Comparison of ENCODE assay signal across 20 cellular contexts in genomic region chr4:184363258-184363657, GRCh38.
DNase-seq lines count a peak whose midpoint lies in the region; ATAC-seq and TF ChIP-seq lines count a peak whose summit lies in the region.
"Had no signal": no experiment of that assay in that cellular context is flagged by ENCODE, and none has a peak within 500 bp of the region (broad histone marks: within the 10 kb centered on the region; RNA-seq: fewer than 3 reads in every experiment).

No MANE protein-coding gene starts in this region.

- 85 to 95% methylated on average over 4 to 6 of the region's 6 CpGs for WGBS in endodermal cell (ENCODE audit: insufficient coverage in 1 of 2, insufficient read length in 1 of 2), 2 experiments

- TF ChIP-seq CTCF in right atrium auricular region (IDR thresholded peaks at IDR 0.05), result no peak
- no peak for TF ChIP-seq CTCF in endodermal cell (conservative IDR thresholded peaks at IDR 0.05)
- no peak for TF ChIP-seq CTCF in osteoblast (IDR thresholded peaks at IDR 0.05; ENCODE audit: extremely low read depth, low read depth, low read length)

- no peaks in the 10 kb centered on the region for H3K27me3 ChIP-seq in right atrium auricular region
- H3K27me3 ChIP-seq in endodermal cell (ENCODE audit: control insufficient read depth, insufficient read depth, low read length, poor library complexity, severe bottlenecking), result no peaks in the 10 kb centered on the region
- no peaks in the 10 kb centered on the region for H3K27me3 ChIP-seq in osteoblast (ENCODE audit: insufficient read depth, low read length)

- H3K27ac ChIP-seq in right atrium auricular region, result no peak overlapping the region
- no peak overlapping the region for H3K27ac ChIP-seq in endodermal cell (ENCODE audit: low read depth, low read length)
- H3K27ac ChIP-seq in osteoblast (ENCODE audit: low read depth, low read length), result peak overlapping the region; percentile 70
- H3K27ac ChIP-seq: 22Rv1, A549, HL-60 had no signal

- no peaks in the 10 kb centered on the region for H4K20me1 ChIP-seq in osteoblast (ENCODE audit: insufficient read depth, low read length)

- H3K36me3 ChIP-seq in right atrium auricular region, result no peaks in the 10 kb centered on the region
- no peaks in the 10 kb centered on the region for H3K36me3 ChIP-seq in endodermal cell (ENCODE audit: control insufficient read depth, insufficient read depth, low read length)
- H3K36me3 ChIP-seq in osteoblast (ENCODE audit: insufficient read depth, low read length), result no peaks in the 10 kb centered on the region

- no peak overlapping the region for H3K4me2 ChIP-seq in osteoblast (ENCODE audit: insufficient read depth, low read length)
- H3K4me2 ChIP-seq: A549 had no signal

- H3K27ac Mint-ChIP-seq in endodermal cell, result no peak overlapping the region
- H3K27ac Mint-ChIP-seq: CD14-positive monocyte; CD4-positive, alpha-beta memory T cell had no signal

- ATAC-seq in left ventricle myocardium superior, result no peak
- ATAC-seq in HG03457 (IDR thresholded peaks at IDR 0.05; ENCODE audit: unreplicated experiment), result no peak
- ATAC-seq: A549 had no signal

- H3K9me3 ChIP-seq in right atrium auricular region, result no peaks in the 10 kb centered on the region
- no peaks in the 10 kb centered on the region for H3K9me3 ChIP-seq in endodermal cell (ENCODE audit: control insufficient read depth, low read length)
- no peaks in the 10 kb centered on the region for H3K9me3 ChIP-seq in osteoblast (ENCODE audit: low read depth, low read length)
- H3K9me3 ChIP-seq: A549 had no signal

- H3K36me3 Mint-ChIP-seq in endodermal cell (ENCODE audit: low read depth), result no peaks in the 10 kb centered on the region

- H3K4me3 ChIP-seq in right atrium auricular region, result no peak overlapping the region
- H3K4me3 ChIP-seq in endodermal cell (ENCODE audit: low read length), result no peak overlapping the region
- no peak overlapping the region for H3K4me3 ChIP-seq in osteoblast (ENCODE audit: insufficient read depth, low read length)
- H3K4me3 ChIP-seq: A549 had no signal

- H3K4me1 Mint-ChIP-seq in endodermal cell, result peaks cover 10% of the 10 kb centered on the region

- peak; percentile 47 for DNase-seq in right atrium auricular region (ENCODE audit: low spot score)
- no peak for DNase-seq in left ventricle myocardium superior
- DNase-seq in endodermal cell, result peak; percentile 18
- DNase-seq in osteoblast (ENCODE audit: insufficient read length, low spot score, missing footprints), result no peak
- peak; percentile 12 for DNase-seq in ureter (ENCODE audit: low spot score)
- DNase-seq in COR-L47 (lab: John Stamatoyannopoulos, UW), result no peak
- no peak for DNase-seq in activated CD4-positive, alpha-beta T cell treated with anti-CD3 and anti-CD28 coated beads for 48 hours
- DNase-seq: AML-193; Calu3; CD4-positive, alpha-beta memory T cell; DMS79 treated with DMSO at 0.1 percent for 48 hours; GF-D8; GOT3; H7; IMR-90 had no signal

- no peak overlapping the region for H3K4me3 Mint-ChIP-seq in endodermal cell
- H3K4me3 Mint-ChIP-seq: CD14-positive monocyte; CD4-positive, alpha-beta memory T cell had no signal

- no peaks in the 10 kb centered on the region for H3K79me2 ChIP-seq in osteoblast (ENCODE audit: insufficient read depth, low read length)

- no peak overlapping the region for H2AFZ ChIP-seq in osteoblast (ENCODE audit: low read length)

- no peak overlapping the region for H3K9ac ChIP-seq in endodermal cell (ENCODE audit: extremely low read depth, low read length, poor library complexity, severe bottlenecking)

- H3K4me1 ChIP-seq in right atrium auricular region, result peaks cover 0 to 15% of the 10 kb centered on the region in 2 donors
- no peaks in the 10 kb centered on the region for H3K4me1 ChIP-seq in endodermal cell (ENCODE audit: control insufficient read depth, insufficient read depth, low read length)
- peaks cover 19% of the 10 kb centered on the region for H3K4me1 ChIP-seq in osteoblast (ENCODE audit: insufficient read depth, low read length)
- H3K4me1 ChIP-seq: A549 had no signal

- H3K27me3 Mint-ChIP-seq in endodermal cell (ENCODE audit: insufficient read depth), result no peaks in the 10 kb centered on the region
- H3K27me3 Mint-ChIP-seq: CD4-positive, alpha-beta memory T cell had no signal

- intact Hi-C loops in left ventricle myocardium superior (cut with micrococcal nuclease), result no loop called here

- no peaks in the 10 kb centered on the region for H3K9me3 Mint-ChIP-seq in endodermal cell

Comparison
In these comparisons a context has a peak if more than half of its experiments do, and no peak if none do; other contexts are left out.
1. DNase-seq: peak in right atrium auricular region (single experiment), endodermal cell (single experiment) and ureter (single experiment); none in left ventricle myocardium superior (single experiment), osteoblast (single experiment), COR-L47 (single experiment) and activated CD4-positive, alpha-beta T cell treated with anti-CD3 and anti-CD28 coated beads for 48 hours (single experiment).